ENCODE assay signal across 15 cellular contexts in genomic region chr15:76584868-76585572, GRCh38.
DNase-seq lines count a peak whose midpoint lies in the region; ATAC-seq and TF ChIP-seq lines count a peak whose summit lies in the region.
"Had no signal": no experiment of that assay in that cellular context is flagged by ENCODE, and none has a peak within 500 bp of the region (broad histone marks: within the 10 kb centered on the region; RNA-seq: fewer than 3 reads in every experiment).

No MANE protein-coding gene starts in this region.

- H3K4me3 ChIP-seq in heart right ventricle (no peak overlapping the region), retinal pigment epithelial cell (ENCODE audit: low read length) (no peak overlapping the region)
- H3K4me3 ChIP-seq: BLaER1, GM23248 had no signal

- DNase-seq in NCI-H2227 treated with DMSO at 0.1 percent for 48 hours (lab: John Stamatoyannopoulos, UW) = peak; percentile 19
- no peak for DNase-seq in NCI-H2227 (lab: John Stamatoyannopoulos, UW; ENCODE audit: unreplicated experiment)
- peak; percentile 1 for DNase-seq in H4 (ENCODE audit: low spot score)
- DNase-seq in heart right ventricle = no peak
- peak; percentile 21 for DNase-seq in retinal pigment epithelial cell (ENCODE audit: low read depth)
- DNase-seq in KBM-7 = no peak
- no peak for DNase-seq in NCI-H226
- DNase-seq: 8988T; CD4-positive, alpha-beta memory T cell; DMS153; DMS79; GDM1; GM23248; HCEC 1CT had no signal

- peaks cover 0 to 6% (median 0%) of the 10 kb centered on the region in 9 donors for H3K4me1 ChIP-seq in heart right ventricle
- H3K4me1 ChIP-seq: BLaER1 had no signal

- peak in 7 of 8 donors; percentile 61 to 91 (median 86) for ATAC-seq in heart right ventricle

- H3K9me3 ChIP-seq in heart right ventricle = peaks cover 0 to 41% (median 27%) of the 10 kb centered on the region in 11 donors

- WGBS in heart right ventricle, 2 donors = 51 to 63% methylated on average over 2 of the region's 2 CpGs

- in situ Hi-C loops in KBM-7 (cut with MboI; ENCODE audit: low pct_unique_long_range_greater_than_20kb, low sequenced_read_pairs) = loop anchor here (25.0 kb wide), 1 partner anchor 98 kb away; no protein-coding TSS in a partner anchor

- intact Hi-C loops in heart right ventricle (cut with DNase I) = no loop called here

- H3K36me3 ChIP-seq in heart right ventricle = peaks cover 0 to 9% (median 0%) of the 10 kb centered on the region in 9 donors

- H3K27me3 ChIP-seq in heart right ventricle = no peaks in the 10 kb centered on the region
- H3K27me3 ChIP-seq: BLaER1 had no signal

- TF ChIP-seq CTCF in heart right ventricle (IDR thresholded peaks at IDR 0.05) (no peak), retinal pigment epithelial cell (conservative IDR thresholded peaks at IDR 0.05; ENCODE audit: low read depth, low read length) (no peak)

- H3K27ac ChIP-seq in heart right ventricle = peak overlapping the region in 8 of 10 donors; percentile 18 to 70 (median 46)
- H3K27ac ChIP-seq: BLaER1, GM23248 had no signal

Comparison
In these comparisons a context has a peak if more than half of its experiments do, and no peak if none do; other contexts are left out.
1. DNase-seq: peak in NCI-H2227 treated with DMSO at 0.1 percent for 48 hours (single experiment), H4 (single experiment) and retinal pigment epithelial cell (single experiment); none in NCI-H2227 (single experiment), heart right ventricle (0 of 2), KBM-7 (single experiment) and NCI-H226 (single experiment).